ENCODE assay signal across 8 cellular contexts in genomic region chr6:2766767-2767314, GRCh38. TPM values are rescaled to one million over a fixed set of nuclear protein-coding genes. Genes with fewer than 3 reads are reported as not detected.
DNase-seq lines count a peak whose midpoint lies in the region; ATAC-seq and TF ChIP-seq lines count a peak whose summit lies in the region.

No MANE protein-coding gene starts in this region.

- H3K4me3 ChIP-seq in NT2/D1 (ENCODE audit: insufficient read length, low read depth) (peak overlapping the region; percentile 83), endocrine pancreas (ENCODE audit: control insufficient read depth, insufficient read depth, low read length) (peak overlapping the region; percentile 85), neural progenitor cell (peak overlapping the region; percentile 83)

- DNase-seq in G401 (ENCODE audit: low spot score) (peak; percentile 41), NT2/D1 (ENCODE audit: low read depth, low spot score) (no peak), neural progenitor cell (ENCODE audit: low spot score) (no peak), ureter (ENCODE audit: low spot score) (no peak), epidermal melanocyte (ENCODE audit: insufficient read length, low spot score) (no peak)
- DNase-seq in activated CD8-positive, alpha-beta memory T cell treated with anti-CD3 and anti-CD28 coated beads for 24 hours: no peak

- H3K27ac Mint-ChIP-seq in neural progenitor cell: peak overlapping the region; percentile 93

- no peaks in the 10 kb centered on the region for H3K27me3 ChIP-seq in NT2/D1 (ENCODE audit: insufficient read depth, insufficient read length)
- no peaks in the 10 kb centered on the region for H3K27me3 ChIP-seq in endocrine pancreas (ENCODE audit: control insufficient read depth, insufficient read depth, low read length)
- peaks cover 9% of the 10 kb centered on the region for H3K27me3 ChIP-seq in neural progenitor cell

- H3K27me3 Mint-ChIP-seq in neural progenitor cell (ENCODE audit: insufficient read depth, low read depth): peaks cover 4% of the 10 kb centered on the region

- no peak for TF ChIP-seq CTCF in neural progenitor cell (IDR thresholded peaks at IDR 0.05)

- peaks cover 2% of the 10 kb centered on the region for H3K4me1 ChIP-seq in NT2/D1 (ENCODE audit: insufficient read depth, insufficient read length)
- peaks cover 14% of the 10 kb centered on the region for H3K4me1 ChIP-seq in endocrine pancreas (ENCODE audit: control insufficient read depth, insufficient read depth, low read length)
- H3K4me1 ChIP-seq in neural progenitor cell: peaks cover 45% of the 10 kb centered on the region

- peaks cover 42% of the 10 kb centered on the region for H3K4me1 Mint-ChIP-seq in neural progenitor cell

- H3K9me3 Mint-ChIP-seq in neural progenitor cell: no peaks in the 10 kb centered on the region

- peak overlapping the region; percentile 95 for H3K4me2 ChIP-seq in neural progenitor cell

- peaks cover 12% of the 10 kb centered on the region for H3F3A ChIP-seq in neural progenitor cell (ENCODE audit: low read depth)

- H3K79me2 ChIP-seq in neural progenitor cell (ENCODE audit: low read depth): peaks cover 60% of the 10 kb centered on the region

- no peak overlapping the region for H3K27ac ChIP-seq in neural progenitor cell

- H3K9ac ChIP-seq in NT2/D1 (ENCODE audit: insufficient read length, low read depth): peak overlapping the region; percentile 92
- peak overlapping the region; percentile 82 for H3K9ac ChIP-seq in endocrine pancreas (ENCODE audit: control insufficient read depth, insufficient read depth, low read length)
- H3K9ac ChIP-seq in neural progenitor cell: peak overlapping the region; percentile 28

- H3K36me3 ChIP-seq in NT2/D1 (ENCODE audit: insufficient read depth, insufficient read length, low read length) (peaks cover 31% of the 10 kb centered on the region), endocrine pancreas (ENCODE audit: control insufficient read depth, insufficient read depth, low read length) (no peaks in the 10 kb centered on the region), neural progenitor cell (no peaks in the 10 kb centered on the region)

- H3K4me3 Mint-ChIP-seq in neural progenitor cell: peak overlapping the region; percentile 97

- H4K20me1 ChIP-seq in neural progenitor cell (ENCODE audit: low read depth): peaks cover 54% of the 10 kb centered on the region

- ATAC-seq in HG03520 (IDR thresholded peaks at IDR 0.05; ENCODE audit: unreplicated experiment): no peak

- H3K9me3 ChIP-seq in NT2/D1 (ENCODE audit: insufficient read depth, low read length) (0 out of 2 replicates have a peak, but pooled peaks cover 4% of the 10 kb centered on the region), endocrine pancreas (ENCODE audit: control insufficient read depth, low read length) (no peaks in the 10 kb centered on the region), neural progenitor cell (ENCODE audit: low read depth) (no peaks in the 10 kb centered on the region)

- no peak overlapping the region for H2AFZ ChIP-seq in neural progenitor cell (replicated peaks)

- in situ Hi-C loops in G401 (cut with HindIII; ENCODE audit: low sequenced_read_pairs): no loop called here

- H3K36me3 Mint-ChIP-seq in neural progenitor cell: peaks cover 15% of the 10 kb centered on the region

RNA-seq across cellular contexts. Expression of gene WRNIP1, which starts 1.6 kb away (rescaled TPM):
- 91.8 and 100 TPM in 2 replicates for total RNA-seq in G401 (2014; rRNA removed; shearing (Covaris generic))
- total RNA-seq in neural progenitor cell (ENCODE audit: low replicate concordance): 25.3 and 34.5 TPM in 2 replicates
- total RNA-seq in ureter: 33.5 TPM

RNA-seq across cellular contexts. Expression of gene MYLK4, which starts 16.1 kb away (rescaled TPM):
- total RNA-seq in G401 (2014; rRNA removed; shearing (Covaris generic)): 0.31 and 0.64 TPM in 2 replicates
- 0.25 TPM in 1 of 2 replicates, not detected in the other for total RNA-seq in neural progenitor cell (ENCODE audit: low replicate concordance)
- 1.3 TPM for total RNA-seq in ureter

Comparison
In these comparisons a context has a peak if more than half of its experiments do, and no peak if none do; other contexts are left out.
1. H3K9ac ChIP-seq: peak in every context shown above with its lines; median percentile 92 in NT2/D1; 82 in endocrine pancreas; 28 in neural progenitor cell.